In the genomic region with DNA sequence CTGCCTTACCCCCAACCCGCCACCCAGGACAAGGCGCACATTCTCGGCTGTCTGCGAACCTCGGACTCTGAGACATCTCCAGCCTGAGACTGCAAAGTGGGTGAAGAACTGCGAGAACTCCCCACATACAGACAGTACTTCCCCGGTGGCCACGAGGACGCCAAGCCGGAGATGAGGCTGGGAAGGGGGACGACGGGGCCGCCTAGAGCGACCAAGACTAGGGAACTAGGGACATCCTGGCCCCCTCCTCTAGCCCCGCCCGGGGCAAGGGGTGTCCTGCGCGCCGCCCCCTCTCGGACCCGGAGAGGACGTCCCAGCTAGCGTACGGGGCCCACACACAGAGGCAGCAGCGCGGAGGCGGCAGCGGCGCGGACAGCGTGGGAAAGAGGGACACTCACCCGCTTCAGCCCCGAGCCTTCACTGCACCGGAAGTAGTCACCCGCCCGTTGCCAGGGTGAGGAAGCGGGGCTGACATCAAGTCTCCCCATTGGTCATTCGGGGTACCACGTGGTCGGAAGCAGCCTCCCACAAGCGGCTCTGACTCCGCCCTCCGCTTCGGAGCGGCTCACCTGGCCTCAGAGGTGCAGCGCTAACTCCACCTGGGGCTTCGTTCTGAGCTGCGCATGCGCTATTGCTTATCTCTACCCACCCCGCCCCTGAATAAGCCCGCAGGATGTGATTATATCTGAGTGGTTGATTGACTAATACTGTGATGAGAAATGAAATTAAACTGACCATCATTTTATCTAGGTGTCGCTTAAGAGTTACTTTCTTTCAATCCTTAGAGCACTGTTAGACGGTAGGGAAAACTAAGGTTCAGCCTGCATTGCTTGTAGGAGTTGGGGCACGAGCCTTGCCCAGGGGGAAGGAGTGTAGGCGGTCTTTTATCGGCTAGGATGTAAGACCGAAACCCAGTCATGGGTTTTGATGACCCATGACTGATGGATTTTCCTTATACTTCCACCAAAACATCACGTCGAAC, we compare ENCODE assay signal across 8 cellular contexts. TPM values are rescaled to one million over a fixed set of nuclear protein-coding genes. Genes with fewer than 3 reads are reported as not detected.
DNase-seq lines count a peak whose midpoint lies in the region; ATAC-seq and TF ChIP-seq lines count a peak whose summit lies in the region.

A gene with protein sequence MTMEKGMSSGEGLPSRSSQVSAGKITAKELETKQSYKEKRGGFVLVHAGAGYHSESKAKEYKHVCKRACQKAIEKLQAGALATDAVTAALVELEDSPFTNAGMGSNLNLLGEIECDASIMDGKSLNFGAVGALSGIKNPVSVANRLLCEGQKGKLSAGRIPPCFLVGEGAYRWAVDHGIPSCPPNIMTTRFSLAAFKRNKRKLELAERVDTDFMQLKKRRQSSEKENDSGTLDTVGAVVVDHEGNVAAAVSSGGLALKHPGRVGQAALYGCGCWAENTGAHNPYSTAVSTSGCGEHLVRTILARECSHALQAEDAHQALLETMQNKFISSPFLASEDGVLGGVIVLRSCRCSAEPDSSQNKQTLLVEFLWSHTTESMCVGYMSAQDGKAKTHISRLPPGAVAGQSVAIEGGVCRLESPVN (minus strand): TSS at position 437 of the 982 bp plus-strand sequence. CDS start 8,854 bp downstream, outside the sequence.

- TF ChIP-seq CTCF in GM13977 (IDR thresholded peaks at IDR 0.05; ENCODE audit: extremely low read depth, insufficient read depth, missing control alignments) (no peak), right atrium auricular region (IDR thresholded peaks at IDR 0.05) (no peak), uterus (IDR thresholded peaks at IDR 0.05) (no peak)

- peak; percentile 100 for ATAC-seq in HG02884 (IDR thresholded peaks at IDR 0.05; ENCODE audit: unreplicated experiment)

- no peaks in the 10 kb centered on the region for H3K27me3 ChIP-seq in right atrium auricular region
- H3K27me3 ChIP-seq in uterus, result no peaks in the 10 kb centered on the region

- H3K27ac ChIP-seq in right atrium auricular region (peak within 1 kb of the TSS; percentile 75 to 79), uterus (peak within 1 kb of the TSS; percentile 62 to 73)

- H3K4me1 Mint-ChIP-seq in T-helper 1 cell treated with Interleukin-12 subunit alpha and Interleukin-12 subunit beta and Interleukin-4 antibody, amounts not matched to agents 30 μg/mL and 1 μg/mL, for 36 hours (ENCODE audit: low read depth), result peaks cover 22% of the 10 kb centered on the region

- H3K27ac Mint-ChIP-seq in T-helper 1 cell treated with Interleukin-12 subunit alpha and Interleukin-12 subunit beta and Interleukin-4 antibody, amounts not matched to agents 30 μg/mL and 1 μg/mL, for 36 hours, result peak within 1 kb of the TSS; percentile 70

- H3K9me3 ChIP-seq in right atrium auricular region (no peaks in the 10 kb centered on the region), uterus (no peaks in the 10 kb centered on the region)

- peak within 1 kb of the TSS; percentile 95 to 98 for H3K4me3 ChIP-seq in right atrium auricular region
- H3K4me3 ChIP-seq in uterus, result peak within 1 kb of the TSS; percentile 87 to 96

- in situ Hi-C loops in GM13977 (cut with MboI; ENCODE audit: low pct_unique_long_range_greater_than_20kb, low sequenced_read_pairs, unreplicated experiment), result no loop called here

- peaks cover 0 to 11% of the 10 kb centered on the region in 2 donors for H3K4me1 ChIP-seq in right atrium auricular region
- H3K4me1 ChIP-seq in uterus, result no peaks in the 10 kb centered on the region

- no peaks in the 10 kb centered on the region for H3K9me3 Mint-ChIP-seq in T-helper 1 cell treated with Interleukin-12 subunit alpha and Interleukin-12 subunit beta and Interleukin-4 antibody, amounts not matched to agents 30 μg/mL and 1 μg/mL, for 36 hours

- peak within 1 kb of the TSS; percentile 97 for H3K4me3 Mint-ChIP-seq in T-helper 1 cell treated with Interleukin-12 subunit alpha and Interleukin-12 subunit beta and Interleukin-4 antibody, amounts not matched to agents 30 μg/mL and 1 μg/mL, for 36 hours

- H3K36me3 Mint-ChIP-seq in T-helper 1 cell treated with Interleukin-12 subunit alpha and Interleukin-12 subunit beta and Interleukin-4 antibody, amounts not matched to agents 30 μg/mL and 1 μg/mL, for 36 hours (ENCODE audit: low read depth), result peaks cover 3% of the 10 kb centered on the region

- peak in 1 of 2 donors; percentile 66 for TF ChIP-seq POLR2A in uterus (IDR thresholded peaks at IDR 0.05)

- peak; percentile 93 for DNase-seq in GM13977 (ENCODE audit: low spot score)
- DNase-seq in NCI-H1694 (lab: John Stamatoyannopoulos, UW), result peak; percentile 75
- peak; percentile 55 to 97 (median 91) for DNase-seq in anterior cingulate cortex (lab: John Stamatoyannopoulos, UW)
- DNase-seq in right atrium auricular region (ENCODE audit: low spot score), result peak; percentile 98
- peak; percentile 81 for DNase-seq in pulmonary artery endothelial cell (ENCODE audit: low read depth, low spot score)
- DNase-seq in uterus, result peak; percentile 93 to 94

- intact Hi-C loops in uterus (cut with DNase I; ENCODE audit: low total_unique reads), result no loop called here

- no peaks in the 10 kb centered on the region for H3K36me3 ChIP-seq in right atrium auricular region
- no peaks in the 10 kb centered on the region for H3K36me3 ChIP-seq in uterus

- H3K27me3 Mint-ChIP-seq in T-helper 1 cell treated with Interleukin-12 subunit alpha and Interleukin-12 subunit beta and Interleukin-4 antibody, amounts not matched to agents 30 μg/mL and 1 μg/mL, for 36 hours (ENCODE audit: low read depth), result peaks cover 6% of the 10 kb centered on the region

RNA-seq across cellular contexts. Expression of the gene that starts here (rescaled TPM):
- total RNA-seq in right atrium auricular region (1 to 10 TPM; 5.2 to 7.2 TPM), pulmonary artery endothelial cell (8.9 and 9.2 TPM in 2 replicates), uterus (10 to 100 TPM in 3 of 4 donors, 1 to 10 TPM in 1; 1.3 to 34.4 (median 24.4) TPM)

Comparison
In these comparisons a context has a peak if more than half of its experiments do, and no peak if none do; other contexts are left out.
1. Peak in every context shown above with its lines: DNase-seq, ATAC-seq, H3K4me3 ChIP-seq and H3K27ac ChIP-seq.